ENCODE assay signal across 8 cellular contexts in the genomic region with DNA sequence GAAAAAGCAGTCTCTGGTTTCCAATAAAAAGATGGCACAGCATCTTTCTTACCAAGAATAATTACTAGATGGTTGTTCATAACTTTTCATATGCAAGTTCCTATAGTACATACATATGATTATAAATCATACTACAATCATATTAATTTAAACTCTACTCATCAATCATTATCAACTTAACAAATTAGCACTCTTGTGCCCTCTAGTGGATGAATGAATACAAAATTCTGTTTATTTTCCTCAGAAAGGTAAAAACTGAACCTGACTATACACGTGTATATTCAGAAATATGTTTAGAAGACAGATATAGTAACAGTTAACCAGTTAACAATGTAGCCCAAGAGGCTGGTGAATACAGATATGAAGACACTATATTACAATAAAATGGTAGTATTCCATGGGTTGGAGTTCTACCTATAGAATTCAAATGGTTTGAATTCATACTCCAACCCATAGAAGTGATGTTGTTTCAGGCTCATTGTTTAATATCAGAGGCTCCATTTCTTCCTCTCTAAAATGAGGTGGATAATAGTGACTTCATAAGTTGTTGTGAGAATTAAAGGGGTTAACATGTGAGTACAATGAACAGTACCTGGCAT.
DNase-seq lines count a peak whose midpoint lies in the region; ATAC-seq, FAIRE-seq and TF ChIP-seq lines count a peak whose summit lies in the region.

No MANE protein-coding gene starts in this region.

- peak; percentile 21 for DNase-seq in RWPE1 (ENCODE audit: low spot score)
- DNase-seq in NCI-H2029 (lab: John Stamatoyannopoulos, UW), result no peak
- DNase-seq in natural killer cell, result no peak
- no peak for DNase-seq in occipital lobe (lab: John Stamatoyannopoulos, UW)
- no peak for DNase-seq in stimulated activated CD4-positive, alpha-beta T cell treated with anti-CD3 and anti-CD28 coated beads, Interleukin-4, amount 100 ng/mL, for 24 hours

- H3K27ac ChIP-seq in RWPE1, result no peak overlapping the region
- H3K27ac ChIP-seq in gastroesophageal sphincter, result no peak overlapping the region

- 12 to 13% methylated on average over 1 of the region's 1 CpG for WGBS in gastroesophageal sphincter (ENCODE audit: low coverage in 1 of 2), 2 donors

- H3K4me3 ChIP-seq in gastroesophageal sphincter, result no peak overlapping the region

- TF ChIP-seq CTCF in GM12874 (IDR thresholded peaks at IDR 0.05; ENCODE audit: insufficient read depth, low read depth, low read length) (peak; percentile 5; the same call in 1 of the 2 replicates), RWPE1 (conservative IDR thresholded peaks at IDR 0.05; ENCODE audit: low read depth) (peak; percentile 62), gastroesophageal sphincter (IDR thresholded peaks at IDR 0.05) (peak in 3 of 4 experiments; percentile 27 to 54 (median 42)), natural killer cell (IDR thresholded peaks at IDR 0.05) (no peak)

- TF ChIP-seq EP300 in gastroesophageal sphincter (IDR thresholded peaks at IDR 0.05), result no peak

- H3K36me3 Mint-ChIP-seq in natural killer cell, result no peaks in the 10 kb centered on the region

- no peak for TF ChIP-seq POLR2A in gastroesophageal sphincter (IDR thresholded peaks at IDR 0.05)

- CTCF ChIA-PET in RWPE1 (lab: Yijun Ruan, JAX), result interaction anchor here (0.9 kb wide), 1 partner anchor 482 kb away, joined by 3 read pairs; no protein-coding TSS in a partner anchor

- H3K27me3 Mint-ChIP-seq in natural killer cell (ENCODE audit: low read depth in 2 of 2), result no peaks in the 10 kb centered on the region

- no peaks in the 10 kb centered on the region for H3K9me3 ChIP-seq in gastroesophageal sphincter

- H3K4me3 Mint-ChIP-seq in natural killer cell, result no peak overlapping the region

- no peak overlapping the region for H3K27ac Mint-ChIP-seq in natural killer cell

- no peaks in the 10 kb centered on the region for H3K27me3 ChIP-seq in gastroesophageal sphincter

- no peaks in the 10 kb centered on the region for H3K36me3 ChIP-seq in gastroesophageal sphincter

- H3K9me3 Mint-ChIP-seq in natural killer cell, result peaks cover 5% of the 10 kb centered on the region in 2 donors

- no peaks in the 10 kb centered on the region for H3K4me1 Mint-ChIP-seq in natural killer cell

- POLR2A ChIA-PET in RWPE1 (lab: Yijun Ruan, JAX; ENCODE audit: low non-redundant PET), result no interaction called here

- intact Hi-C loops in natural killer cell (cut with micrococcal nuclease), result no loop called here

- ATAC-seq in gastroesophageal sphincter (no peak), natural killer cell (no peak)

- peak; percentile 89 for FAIRE-seq in A204.1 (lab: Jason Lieb, UNC)

- H3K4me1 ChIP-seq in gastroesophageal sphincter, result no peaks in the 10 kb centered on the region
